Comparison of ENCODE assay signal across 8 cellular contexts in the genomic region with DNA sequence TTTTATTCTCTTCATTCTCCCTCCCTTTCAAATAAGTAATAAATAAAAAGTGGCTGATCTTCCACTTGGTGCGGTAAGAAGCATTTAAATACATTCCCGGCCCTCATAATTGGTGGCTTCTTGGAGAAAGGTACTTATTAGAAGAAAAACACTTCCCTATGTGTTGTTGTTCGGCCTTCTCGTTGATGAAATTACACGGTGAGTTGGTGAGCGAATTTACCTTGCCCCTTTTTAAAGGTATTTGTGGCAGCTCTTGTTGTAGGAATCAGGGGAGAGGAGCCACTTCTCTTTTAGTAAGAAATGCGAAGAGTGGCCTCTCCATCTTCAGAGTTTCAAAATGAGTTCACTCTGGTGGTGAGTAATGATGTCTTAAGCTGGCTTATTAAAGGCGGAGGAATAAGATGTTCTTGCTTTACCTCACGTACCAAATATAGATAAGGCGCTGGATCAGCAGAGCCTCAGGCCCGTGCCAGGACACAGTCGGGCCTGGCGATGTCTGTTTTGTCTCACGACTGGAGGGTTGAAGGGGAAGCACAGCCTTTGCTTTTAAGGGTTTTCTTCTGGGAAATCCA.
DNase-seq lines count a peak whose midpoint lies in the region; ATAC-seq lines count a peak whose summit lies in the region.

No MANE protein-coding gene starts in this region.

- ATAC-seq in esophagus mucosa (peak; percentile 80), GM21737 (IDR thresholded peaks at IDR 0.05; ENCODE audit: unreplicated experiment) (no peak), GM18517 (IDR thresholded peaks at IDR 0.05; ENCODE audit: unreplicated experiment) (no peak)
- peak; percentile 91 for ATAC-seq in stimulated activated effector memory CD8-positive, alpha-beta T cell treated with anti-CD3 and anti-CD28 coated beads, Interleukin-12 subunit alpha, Interleukin-12 subunit beta, amount 100 ng/mL, for 72 hours

- H3K4me1 Mint-ChIP-seq in stimulated activated effector memory CD8-positive, alpha-beta T cell treated with anti-CD3 and anti-CD28 coated beads, Interleukin-12 subunit alpha, Interleukin-12 subunit beta, amount 100 ng/mL, for 72 hours, result peaks cover 34% of the 10 kb centered on the region

- H3K36me3 Mint-ChIP-seq in stimulated activated effector memory CD8-positive, alpha-beta T cell treated with anti-CD3 and anti-CD28 coated beads, Interleukin-12 subunit alpha, Interleukin-12 subunit beta, amount 100 ng/mL, for 72 hours, result peaks cover 7% of the 10 kb centered on the region

- H3K27ac Mint-ChIP-seq in stimulated activated effector memory CD8-positive, alpha-beta T cell treated with anti-CD3 and anti-CD28 coated beads, Interleukin-12 subunit alpha, Interleukin-12 subunit beta, amount 100 ng/mL, for 72 hours, result peak overlapping the region; percentile 91

- no peaks in the 10 kb centered on the region for H3K9me3 Mint-ChIP-seq in stimulated activated effector memory CD8-positive, alpha-beta T cell treated with anti-CD3 and anti-CD28 coated beads, Interleukin-12 subunit alpha, Interleukin-12 subunit beta, amount 100 ng/mL, for 72 hours

- peak overlapping the region; percentile 19 for H3K4me3 Mint-ChIP-seq in stimulated activated effector memory CD8-positive, alpha-beta T cell treated with anti-CD3 and anti-CD28 coated beads, Interleukin-12 subunit alpha, Interleukin-12 subunit beta, amount 100 ng/mL, for 72 hours

- DNase-seq in DMS79 treated with DMSO at 0.1 percent for 48 hours (lab: John Stamatoyannopoulos, UW) (peak; percentile 32), DMS79 (lab: John Stamatoyannopoulos, UW) (no peak), NCI-H2227 (lab: John Stamatoyannopoulos, UW; ENCODE audit: unreplicated experiment) (peak; percentile 48), NCI-H446 treated with DMSO at 0.1 percent for 48 hours (lab: John Stamatoyannopoulos, UW) (no peak)
- no peak for DNase-seq in stimulated activated effector memory CD8-positive, alpha-beta T cell treated with anti-CD3 and anti-CD28 coated beads, Interleukin-12 subunit alpha, Interleukin-12 subunit beta, amount 100 ng/mL, for 72 hours (ENCODE audit: low spot score in 2 of 2)

Comparison
In these comparisons a context has a peak if more than half of its experiments do, and no peak if none do; other contexts are left out.
1. DNase-seq: peak in DMS79 treated with DMSO at 0.1 percent for 48 hours (single experiment) and NCI-H2227 (single experiment); none in DMS79 (single experiment), stimulated activated effector memory CD8-positive, alpha-beta T cell treated with anti-CD3 and anti-CD28 coated beads, Interleukin-12 subunit alpha, Interleukin-12 subunit beta, amount 100 ng/mL, for 72 hours (0 of 2) and NCI-H446 treated with DMSO at 0.1 percent for 48 hours (single experiment).
2. ATAC-seq: peak in esophagus mucosa (single experiment) and stimulated activated effector memory CD8-positive, alpha-beta T cell treated with anti-CD3 and anti-CD28 coated beads, Interleukin-12 subunit alpha, Interleukin-12 subunit beta, amount 100 ng/mL, for 72 hours (single experiment); none in GM21737 (single experiment) and GM18517 (single experiment).